25 cellular contexts compared by ENCODE assay signal in genomic region chr1:7422081-7422480, GRCh38.
DNase-seq lines count a peak whose midpoint lies in the region; ATAC-seq, FAIRE-seq and TF ChIP-seq lines count a peak whose summit lies in the region.
"Had no signal": no experiment of that assay in that cellular context is flagged by ENCODE, and none has a peak within 500 bp of the region (broad histone marks: within the 10 kb centered on the region; RNA-seq: fewer than 3 reads in every experiment).

No MANE protein-coding gene starts in this region.

- H3K27me3 Mint-ChIP-seq in mesothelial cell of epicardium (ENCODE audit: low read depth): no peaks in the 10 kb centered on the region
- no peaks in the 10 kb centered on the region for H3K27me3 Mint-ChIP-seq in activated naive CD4-positive, alpha-beta T cell treated with anti-CD3 and anti-CD28 coated beads, Interleukin-2, amount 10 ng/mL, durations not matched to agents 7 days and 5 days
- no peaks in the 10 kb centered on the region for H3K27me3 Mint-ChIP-seq in CD8-positive, alpha-beta T cell (ENCODE audit: low read depth)
- H3K27me3 Mint-ChIP-seq: activated CD4-positive, alpha-beta T cell treated with anti-CD3 and anti-CD28 coated beads, Interleukin-2, amount 10 ng/mL, durations not matched to agents 7 days and 5 days had no signal

- H3K4me3 ChIP-seq in sigmoid colon: no peak overlapping the region
- H3K4me3 ChIP-seq in CD8-positive, alpha-beta T cell (ENCODE audit: low read depth, low read length): no peak overlapping the region
- H3K4me3 ChIP-seq: adrenal gland, body of pancreas, dorsolateral prefrontal cortex, K562, vagina had no signal

- FAIRE-seq in GM12891 (lab: Jason Lieb, UNC): no peak
- FAIRE-seq: frontal cortex, HTR-8/SVneo, K562 had no signal

- no peak overlapping the region for H3K27ac Mint-ChIP-seq in mesothelial cell of epicardium
- H3K27ac Mint-ChIP-seq in activated naive CD4-positive, alpha-beta T cell treated with anti-CD3 and anti-CD28 coated beads, Interleukin-2, amount 10 ng/mL, durations not matched to agents 7 days and 5 days: no peak overlapping the region
- H3K27ac Mint-ChIP-seq in CD8-positive, alpha-beta T cell: no peak overlapping the region
- H3K27ac Mint-ChIP-seq: activated CD4-positive, alpha-beta T cell treated with anti-CD3 and anti-CD28 coated beads, Interleukin-2, amount 10 ng/mL, durations not matched to agents 7 days and 5 days; stimulated activated naive B cell treated with anti-CD40 and anti-IgM and Interleukin-4, amounts not matched to agents 10 μg/mL and 1 μg/mL and 100 μg/mL, for 72 hours; T-cell had no signal

- H3K4me3 Mint-ChIP-seq in mesothelial cell of epicardium: no peak overlapping the region
- no peak overlapping the region for H3K4me3 Mint-ChIP-seq in activated naive CD4-positive, alpha-beta T cell treated with anti-CD3 and anti-CD28 coated beads, Interleukin-2, amount 10 ng/mL, durations not matched to agents 7 days and 5 days
- H3K4me3 Mint-ChIP-seq in CD8-positive, alpha-beta T cell: no peak overlapping the region
- H3K4me3 Mint-ChIP-seq: activated CD4-positive, alpha-beta T cell treated with anti-CD3 and anti-CD28 coated beads, Interleukin-2, amount 10 ng/mL, durations not matched to agents 7 days and 5 days; stimulated activated naive B cell treated with anti-CD40 and anti-IgM and Interleukin-4, amounts not matched to agents 10 μg/mL and 1 μg/mL and 100 μg/mL, for 72 hours; T-cell had no signal

- H3K36me3 ChIP-seq in sigmoid colon: no peaks in the 10 kb centered on the region
- H3K36me3 ChIP-seq in CD8-positive, alpha-beta T cell (ENCODE audit: insufficient read depth, low read length): no peaks in the 10 kb centered on the region
- H3K36me3 ChIP-seq: adrenal gland, vagina, WERI-Rb-1 had no signal

- TF ChIP-seq CTCF in mesothelial cell of epicardium (IDR thresholded peaks at IDR 0.05; ENCODE audit: unreplicated experiment): no peak
- TF ChIP-seq CTCF in sigmoid colon (IDR thresholded peaks at IDR 0.05): no peak
- TF ChIP-seq CTCF in CD8-positive, alpha-beta T cell (IDR thresholded peaks at IDR 0.05): no peak

- H3K4me1 Mint-ChIP-seq in mesothelial cell of epicardium: peaks cover 14% of the 10 kb centered on the region
- no peaks in the 10 kb centered on the region for H3K4me1 Mint-ChIP-seq in activated naive CD4-positive, alpha-beta T cell treated with anti-CD3 and anti-CD28 coated beads, Interleukin-2, amount 10 ng/mL, durations not matched to agents 7 days and 5 days
- H3K4me1 Mint-ChIP-seq in CD8-positive, alpha-beta T cell (ENCODE audit: low read depth): no peaks in the 10 kb centered on the region
- H3K4me1 Mint-ChIP-seq: activated CD4-positive, alpha-beta T cell treated with anti-CD3 and anti-CD28 coated beads, Interleukin-2, amount 10 ng/mL, durations not matched to agents 7 days and 5 days; stimulated activated naive B cell treated with anti-CD40 and anti-IgM and Interleukin-4, amounts not matched to agents 10 μg/mL and 1 μg/mL and 100 μg/mL, for 72 hours; T-cell had no signal

- no peak overlapping the region for H3K27ac ChIP-seq in sigmoid colon
- H3K27ac ChIP-seq in CD8-positive, alpha-beta T cell (ENCODE audit: low read depth, low read length): no peak overlapping the region
- H3K27ac ChIP-seq: adrenal gland, body of pancreas, dorsolateral prefrontal cortex, vagina, WERI-Rb-1 had no signal

- H3K9me3 ChIP-seq in sigmoid colon: no peaks in the 10 kb centered on the region
- no peaks in the 10 kb centered on the region for H3K9me3 ChIP-seq in CD8-positive, alpha-beta T cell (ENCODE audit: low read length)
- H3K9me3 ChIP-seq: adrenal gland, body of pancreas, vagina had no signal

- peaks cover 10% of the 10 kb centered on the region for H3K9me3 Mint-ChIP-seq in mesothelial cell of epicardium
- H3K9me3 Mint-ChIP-seq in activated naive CD4-positive, alpha-beta T cell treated with anti-CD3 and anti-CD28 coated beads, Interleukin-2, amount 10 ng/mL, durations not matched to agents 7 days and 5 days: peaks cover 16% of the 10 kb centered on the region
- H3K9me3 Mint-ChIP-seq in CD8-positive, alpha-beta T cell: peaks cover 6% of the 10 kb centered on the region

- H3K4me1 ChIP-seq in sigmoid colon: no peaks in the 10 kb centered on the region
- H3K4me1 ChIP-seq in CD8-positive, alpha-beta T cell (ENCODE audit: insufficient read depth, low read length): no peaks in the 10 kb centered on the region
- H3K4me1 ChIP-seq: adrenal gland had no signal

- ATAC-seq in left cardiac atrium (no peak), Right ventricle myocardium inferior (no peak)
- ATAC-seq in CD8-positive, alpha-beta T cell: no peak
- ATAC-seq: body of pancreas; K562; stimulated activated naive B cell treated with anti-CD40 and anti-IgM and Interleukin-4, amounts not matched to agents 10 μg/mL and 1 μg/mL and 100 μg/mL, for 72 hours; T-cell had no signal

- POLR2A ChIA-PET in CD8-positive, alpha-beta T cell (lab: Charles Lee): no interaction called here

- CTCF ChIA-PET in activated naive CD4-positive, alpha-beta T cell treated with anti-CD3 and anti-CD28 coated beads, Interleukin-2, amount 10 ng/mL, durations not matched to agents 7 days and 5 days (lab: Charles Lee): no interaction called here
- CTCF ChIA-PET in CD8-positive, alpha-beta T cell (lab: Charles Lee): no interaction called here

- H3K27me3 ChIP-seq in sigmoid colon: no peaks in the 10 kb centered on the region
- no peaks in the 10 kb centered on the region for H3K27me3 ChIP-seq in CD8-positive, alpha-beta T cell (ENCODE audit: insufficient read depth, low read length)
- H3K27me3 ChIP-seq: adrenal gland, body of pancreas, dorsolateral prefrontal cortex, vagina had no signal

- H3K36me3 Mint-ChIP-seq in mesothelial cell of epicardium: no peaks in the 10 kb centered on the region
- H3K36me3 Mint-ChIP-seq in activated naive CD4-positive, alpha-beta T cell treated with anti-CD3 and anti-CD28 coated beads, Interleukin-2, amount 10 ng/mL, durations not matched to agents 7 days and 5 days: no peaks in the 10 kb centered on the region
- H3K36me3 Mint-ChIP-seq in CD8-positive, alpha-beta T cell: no peaks in the 10 kb centered on the region
- H3K36me3 Mint-ChIP-seq: T-cell had no signal

- DNase-seq in left cardiac atrium (peak; percentile 11), Right ventricle myocardium inferior (ENCODE audit: missing footprints) (no peak), mesothelial cell of epicardium (ENCODE audit: low spot score in 2 of 2, unreplicated experiment in 2 of 2) (peak; percentile 4 to 33), sigmoid colon (peak; percentile 42), GM12891 (ENCODE audit: insufficient read length, low spot score) (no peak)
- DNase-seq in activated naive CD4-positive, alpha-beta T cell treated with anti-CD3 and anti-CD28 coated beads, Interleukin-2, amount 10 ng/mL, durations not matched to agents 7 days and 5 days: no peak
- no peak for DNase-seq in stimulated activated CD4-positive, alpha-beta T cell treated with anti-CD3 and anti-CD28 coated beads, Interleukin-4, amount 100 ng/mL, for 1 hour
- DNase-seq in CD8-positive, alpha-beta T cell: no peak
- DNase-seq: activated CD4-positive, alpha-beta T cell treated with anti-CD3 and anti-CD28 coated beads, Interleukin-2, amount 10 ng/mL, durations not matched to agents 7 days and 5 days; activated naive CD4-positive, alpha-beta T cell; activated T-cell treated with anti-CD3 and anti-CD28 coated beads, Interleukin-2, amount 50 U/mL, for 48 hours; H7; hippocampal formation; NCI-H1048; NCI-H510A; stimulated activated naive B cell treated with anti-CD40 and anti-IgM and Interleukin-4, amounts not matched to agents 10 μg/mL and 1 μg/mL and 100 μg/mL, for 72 hours had no signal

- intact Hi-C loops in left cardiac atrium (cut with DNase I): no loop called here
- intact Hi-C loops in Right ventricle myocardium inferior (cut with DNase I): no loop called here
- intact Hi-C loops in sigmoid colon (cut with DNase I): no loop called here
- intact Hi-C loops in CD8-positive, alpha-beta T cell (cut with DNase I, micrococcal nuclease): no loop called here

- TF ChIP-seq EP300 in sigmoid colon (IDR thresholded peaks at IDR 0.05): no peak

- TF ChIP-seq POLR2A in sigmoid colon (IDR thresholded peaks at IDR 0.05) (no peak), GM12891 (IDR thresholded peaks at IDR 0.05; ENCODE audit: low read depth, low read length) (no peak)

- WGBS in sigmoid colon, 2 donors: 92 to 94% methylated on average over 6 of the region's 6 CpGs

TF ChIP-seq in GM12891, 5 proteins besides CTCF, POLR2A, EP300 and RAD21:
- TF ChIP-seq POLR2AphosphoS5 (IDR thresholded peaks at IDR 0.05; ENCODE audit: low read depth, low read length) (no peak), SPI1 (IDR thresholded peaks at IDR 0.05; ENCODE audit: low read depth, low read length) (no peak), TAF1 (IDR thresholded peaks at IDR 0.05; ENCODE audit: low read depth, low read length) (no peak), POU2F2 (IDR thresholded peaks at IDR 0.05; ENCODE audit: low read depth, low read length) (no peak), PAX5 (IDR thresholded peaks at IDR 0.05; ENCODE audit: insufficient read depth, low read length, severe bottlenecking) (no peak)
TF ChIP-seq in GM12891: peak in this region for 0.

Comparison
In these comparisons a context has a peak if more than half of its experiments do, and no peak if none do; other contexts are left out.
1. DNase-seq: peak in left cardiac atrium (single experiment), mesothelial cell of epicardium (2 of 2) and sigmoid colon (single experiment); none in Right ventricle myocardium inferior (single experiment), activated naive CD4-positive, alpha-beta T cell treated with anti-CD3 and anti-CD28 coated beads, Interleukin-2, amount 10 ng/mL, durations not matched to agents 7 days and 5 days (single experiment), stimulated activated CD4-positive, alpha-beta T cell treated with anti-CD3 and anti-CD28 coated beads, Interleukin-4, amount 100 ng/mL, for 1 hour (single experiment), CD8-positive, alpha-beta T cell (0 of 7) and GM12891 (single experiment).